Comparison of ENCODE assay signal across 17 cellular contexts in genomic region chr6:110549277-110549676, GRCh38.
DNase-seq lines count a peak whose midpoint lies in the region; ATAC-seq and TF ChIP-seq lines count a peak whose summit lies in the region.
"Had no signal": no experiment of that assay in that cellular context is flagged by ENCODE, and none has a peak within 500 bp of the region (broad histone marks: within the 10 kb centered on the region; RNA-seq: fewer than 3 reads in every experiment).

No MANE protein-coding gene starts in this region.

- H3K27me3 ChIP-seq in H7 (ENCODE audit: control insufficient read depth, insufficient read depth, low read length) (no peaks in the 10 kb centered on the region), IMR-90 (ENCODE audit: control insufficient read depth, insufficient read depth, low read length) (no peaks in the 10 kb centered on the region), upper lobe of left lung (no peaks in the 10 kb centered on the region)

- TF ChIP-seq CTCF in IMR-90 (conservative IDR thresholded peaks at IDR 0.05; ENCODE audit: low read depth, low read length) (no peak), omental fat pad (IDR thresholded peaks at IDR 0.05) (no peak), upper lobe of left lung (IDR thresholded peaks at IDR 0.05) (no peak)

- H3K36me3 ChIP-seq in H7 (replicated peaks; ENCODE audit: control insufficient read depth, insufficient read depth, low read length) (no peaks in the 10 kb centered on the region), IMR-90 (ENCODE audit: control insufficient read depth, insufficient read depth, low read length) (no peaks in the 10 kb centered on the region), upper lobe of left lung (no peaks in the 10 kb centered on the region)

- no peak overlapping the region for H2AK9ac ChIP-seq in IMR-90 (replicated peaks; ENCODE audit: low read depth, low read length, poor library complexity)

- intact Hi-C loops in IMR-90 (cut with micrococcal nuclease): no loop called here

- TF ChIP-seq POLR2A in IMR-90 (IDR thresholded peaks at IDR 0.05; ENCODE audit: low read depth, low read length) (no peak), upper lobe of left lung (IDR thresholded peaks at IDR 0.05) (no peak)

- H3K4me3 ChIP-seq in H7 (ENCODE audit: insufficient read depth, low read depth, low read length): no peak overlapping the region
- no peak overlapping the region for H3K4me3 ChIP-seq in IMR-90 (ENCODE audit: insufficient read depth, low read depth, low read length)
- H3K4me3 ChIP-seq in upper lobe of left lung: no peak overlapping the region
- H3K4me3 ChIP-seq: SK-N-MC had no signal

- H3K27ac ChIP-seq in IMR-90 (ENCODE audit: insufficient read depth, low read length) (no peak overlapping the region), caudate nucleus (ENCODE audit: low read depth, low read length) (peak overlapping the region; percentile 73), substantia nigra (ENCODE audit: low read depth, low read length, poor library complexity, severe bottlenecking) (peak overlapping the region; percentile 77), upper lobe of left lung (no peak overlapping the region)
- H3K27ac ChIP-seq: HL-60, SK-N-MC had no signal

- H3K18ac ChIP-seq in IMR-90 (ENCODE audit: low read depth, low read length): no peak overlapping the region

- H2BK5ac ChIP-seq in IMR-90 (ENCODE audit: low read depth, low read length, poor library complexity, severe bottlenecking): no peak overlapping the region

- POLR2A ChIA-PET in IMR-90 (lab: Charles Lee; ENCODE audit: unreplicated experiment): no interaction called here

- H3K14ac ChIP-seq in IMR-90 (replicated peaks; ENCODE audit: low read depth, low read length): no peak overlapping the region

- H2AK5ac ChIP-seq in IMR-90 (ENCODE audit: low read depth, low read length): peak overlapping the region; percentile 0; the same call in 1 of the 2 replicates

- peak overlapping the region; percentile 42; the same call in 1 of the 2 replicates for H2BK120ac ChIP-seq in IMR-90 (ENCODE audit: low read depth, low read length)

- no peak overlapping the region for H3K23ac ChIP-seq in IMR-90 (ENCODE audit: low read depth, low read length)

- no peak overlapping the region for H3K4me2 ChIP-seq in IMR-90 (ENCODE audit: low read depth, low read length)

- TF ChIP-seq RAD21 in IMR-90 (IDR thresholded peaks at IDR 0.05; ENCODE audit: low read length): no peak

- no peaks in the 10 kb centered on the region for H4K20me1 ChIP-seq in IMR-90 (ENCODE audit: insufficient read depth, low read length)

- peaks cover 15% of the 10 kb centered on the region for H3K9me3 ChIP-seq in IMR-90 (ENCODE audit: control insufficient read depth, insufficient read depth, low read length)
- peaks cover 0 to 4% (median 0%) of the 10 kb centered on the region in 4 donors for H3K9me3 ChIP-seq in upper lobe of left lung

- ATAC-seq in IMR-90 (ENCODE audit: low read depth): no peak
- ATAC-seq in omental fat pad (ENCODE audit: low FRiP score): no peak
- ATAC-seq in upper lobe of left lung (ENCODE audit: low FRiP score in 2 of 2): no peak

- no peak for TF ChIP-seq EP300 in upper lobe of left lung (IDR thresholded peaks at IDR 0.05)

- H3K4me1 ChIP-seq in IMR-90 (ENCODE audit: control insufficient read depth, insufficient read depth, low read length) (peaks cover 6% of the 10 kb centered on the region), upper lobe of left lung (no peaks in the 10 kb centered on the region)

- 100% methylated on average over 3 of the region's 5 CpGs; no CpG with 5 or more reads in 1 of the 2 experiments for WGBS in IMR-90 (ENCODE audit: extremely low coverage in 2 of 2, insufficient read length in 1 of 2), 2 experiments
- WGBS in upper lobe of left lung, 2 donors: 84 to 85% methylated on average over 4 to 5 of the region's 5 CpGs

- DNase-seq in H7 (peak; percentile 23), IMR-90 (no peak), caudate nucleus (lab: John Stamatoyannopoulos, UW) (no peak), substantia nigra (lab: John Stamatoyannopoulos, UW) (no peak), omental fat pad (ENCODE audit: low spot score) (no peak), upper lobe of left lung (no peak)
- no peak for DNase-seq in activated CD4-positive, alpha-beta T cell treated with anti-CD3 and anti-CD28 coated beads for 1 hour
- DNase-seq: DND-41, NCI-H1105, NCI-H1694 treated with DMSO at 0.1 percent for 48 hours, NCI-H2227 treated with DMSO at 0.1 percent for 48 hours, NCI-H510A treated with DMSO at 0.1 percent for 48 hours, NCI-H774, OCI-M1, SHP77 had no signal

- no peak overlapping the region for H2BK15ac ChIP-seq in IMR-90 (ENCODE audit: low read depth, low read length)

- no TSS peak for BruUV-seq in IMR-90 (replicated peaks; lab: Mats Ljungman, UMichigan)

- in situ Hi-C loops in IMR-90 (cut with MboI; ENCODE audit: low sequenced_read_pairs): loop anchor here (25.0 kb wide), 1 partner anchor 663 kb away; no protein-coding TSS in a partner anchor

- 0 out of 2 replicates have a peak overlapping the region, but pooled peaks have one; percentile 16 for H3K4ac ChIP-seq in IMR-90 (ENCODE audit: low read depth, low read length)

- no peak overlapping the region for H3K9ac ChIP-seq in IMR-90 (ENCODE audit: low read depth, low read length)

- dilution Hi-C loops in IMR-90 (cut with HindIII; ENCODE audit: low sequenced_read_pairs, unreplicated experiment): no loop called here

- peaks cover 11% of the 10 kb centered on the region for H3K9me1 ChIP-seq in IMR-90 (ENCODE audit: insufficient read depth, low read length)

- H4K8ac ChIP-seq in IMR-90 (ENCODE audit: low read depth in 2 of 2, low read length in 2 of 2): no peak overlapping the region

- H2BK20ac ChIP-seq in IMR-90 (ENCODE audit: low read depth, low read length): no peak overlapping the region

- H4K5ac ChIP-seq in IMR-90 (ENCODE audit: low read depth, low read length): no peak overlapping the region

- CTCF ChIA-PET in IMR-90 (lab: Yijun Ruan, JAX): no interaction called here

- H3K79me1 ChIP-seq in IMR-90 (ENCODE audit: low read depth in 1 of 2, low read length in 2 of 2): peaks cover 0 to 7% of the 10 kb centered on the region in 2 experiments; a peak in 1 of 4 replicates

- no peak overlapping the region; the same call in 1 of the 2 replicates for H4K91ac ChIP-seq in IMR-90 (ENCODE audit: insufficient read depth, low read depth, low read length)

- no peak overlapping the region for H3K56ac ChIP-seq in IMR-90 (ENCODE audit: extremely low read depth, insufficient read depth, low read length)

- H2AFZ ChIP-seq in IMR-90 (replicated peaks; ENCODE audit: low read length, poor library complexity): peak overlapping the region; percentile 25

TF ChIP-seq in IMR-90, 13 proteins besides CTCF, POLR2A, EP300 and RAD21:
- no peak for TF ChIP-seq MAZ (IDR thresholded peaks at IDR 0.05; ENCODE audit: borderline replicate concordance, low read depth, low read length)
- TF ChIP-seq MXI1 (IDR thresholded peaks at IDR 0.05; ENCODE audit: borderline replicate concordance, low read depth, low read length): no peak
- no peak for TF ChIP-seq MAFK (IDR thresholded peaks at IDR 0.05; ENCODE audit: low read depth, low read length)
- TF ChIP-seq USF2 (IDR thresholded peaks at IDR 0.05; ENCODE audit: low read depth, low read length): no peak
- no peak for TF ChIP-seq NFE2L2 (IDR thresholded peaks at IDR 0.05; ENCODE audit: low read depth, low read length)
- no peak for TF ChIP-seq SMC3 (IDR thresholded peaks at IDR 0.05; ENCODE audit: low read depth, low read length)
TF ChIP-seq in IMR-90: peak in this region for 0.

Comparison
In these comparisons a context has a peak if more than half of its experiments do, and no peak if none do; other contexts are left out.
1. H3K27ac ChIP-seq: peak in caudate nucleus (single experiment) and substantia nigra (single experiment); none in IMR-90 (single experiment) and upper lobe of left lung (0 of 4).